ENCODE assay signal across 8 cellular contexts in the genomic region with DNA sequence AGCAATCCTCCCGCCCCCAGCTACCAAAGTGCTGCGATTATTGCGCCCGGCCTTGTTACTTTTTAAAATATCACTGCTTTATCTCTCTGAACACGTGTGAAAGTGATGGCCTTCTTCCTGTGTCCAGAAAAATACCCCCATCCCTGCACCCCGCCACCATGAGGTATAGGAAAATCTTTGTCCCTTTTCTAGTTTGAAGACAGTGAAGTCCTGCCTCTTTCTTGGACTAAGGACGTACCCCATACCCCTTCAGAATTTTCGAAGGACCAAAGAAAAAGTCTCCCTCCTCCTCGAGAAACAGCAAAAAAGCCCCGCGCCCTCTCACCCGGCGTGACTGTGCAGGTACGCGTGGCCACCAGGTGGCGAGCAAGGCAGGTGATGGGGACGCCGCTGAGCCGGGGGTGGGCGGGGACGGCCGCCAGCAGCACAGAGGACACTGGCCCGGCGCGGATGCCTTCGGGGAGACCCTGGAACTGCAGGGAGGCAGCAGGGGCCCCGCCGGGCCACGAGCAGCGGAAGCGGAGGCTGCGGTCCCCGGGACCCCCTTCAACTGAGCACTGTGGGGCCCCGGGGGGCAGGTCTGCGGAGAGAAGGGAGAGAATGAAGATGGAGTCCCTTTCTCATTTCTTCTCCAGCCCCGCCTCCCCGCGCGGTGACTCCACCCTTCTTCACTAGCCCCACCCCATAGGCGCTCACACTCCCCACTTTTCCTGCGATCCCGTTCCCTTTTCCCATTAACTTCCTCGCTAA.
DNase-seq lines count a peak whose midpoint lies in the region; ATAC-seq and TF ChIP-seq lines count a peak whose summit lies in the region.

No MANE protein-coding gene starts in this region.

- H3K4me1 ChIP-seq in OCI-LY1 (ENCODE audit: insufficient read depth, low read length, severe bottlenecking) (peaks cover 10% of the 10 kb centered on the region), mucosa of stomach (ENCODE audit: control insufficient read depth, insufficient read depth, low read length) (peaks cover 8% of the 10 kb centered on the region)

- no peaks in the 10 kb centered on the region for H3K79me2 ChIP-seq in OCI-LY1 (ENCODE audit: insufficient read depth, low read length)

- peak; percentile 64 for TF ChIP-seq CTCF in AG10803 (conservative IDR thresholded peaks at IDR 0.05; ENCODE audit: low read length)
- peak; percentile 90 for TF ChIP-seq CTCF in OCI-LY1 (IDR thresholded peaks at IDR 0.05; ENCODE audit: low read length)

- peak overlapping the region; percentile 80 for H3K4me2 ChIP-seq in OCI-LY1 (ENCODE audit: low read length)

- peak overlapping the region; percentile 38; the same call in 1 of the 2 replicates for H3K9ac ChIP-seq in OCI-LY1 (ENCODE audit: low read length)
- H3K9ac ChIP-seq in mucosa of stomach (ENCODE audit: low read length), result peak overlapping the region; percentile 37

- H3K9me3 ChIP-seq in OCI-LY1 (ENCODE audit: low read length) (no peaks in the 10 kb centered on the region), mucosa of stomach (ENCODE audit: control insufficient read depth, low read length) (no peaks in the 10 kb centered on the region)

- no peaks in the 10 kb centered on the region for H3K36me3 ChIP-seq in OCI-LY1 (ENCODE audit: insufficient read depth, low read length)
- H3K36me3 ChIP-seq in mucosa of stomach (ENCODE audit: control insufficient read depth, insufficient read depth, low read length), result no peaks in the 10 kb centered on the region

- H3F3A ChIP-seq in OCI-LY1 (ENCODE audit: insufficient read depth, low read length), result no peaks in the 10 kb centered on the region

- H3K27me3 ChIP-seq in OCI-LY1 (ENCODE audit: insufficient read depth, low read length) (no peaks in the 10 kb centered on the region), mucosa of stomach (ENCODE audit: control insufficient read depth, insufficient read depth, low read length) (peaks cover 6% of the 10 kb centered on the region)

- peak; percentile 63 for DNase-seq in AG10803 (ENCODE audit: low read depth)
- DNase-seq in activated T-cell treated with anti-CD3 and anti-CD28 coated beads for 4 hours, result peak; percentile 82
- DNase-seq in erythroblast (lab: John Stamatoyannopoulos, UW), result peak; percentile 85 to 91
- DNase-seq in stimulated activated CD8-positive, alpha-beta memory T cell treated with anti-CD3 and anti-CD28 coated beads, Interleukin-4, amount 100 ng/mL, for 24 hours (ENCODE audit: low read depth), result peak; percentile 84

- H3K27ac ChIP-seq in OCI-LY1 (ENCODE audit: low read depth, low read length, poor library complexity, severe bottlenecking), result no peak overlapping the region

- ATAC-seq in GM18907 (IDR thresholded peaks at IDR 0.05; ENCODE audit: unreplicated experiment) (peak; percentile 62), HG03354 (IDR thresholded peaks at IDR 0.05; ENCODE audit: poor library complexity, severe bottlenecking, unreplicated experiment) (peak; percentile 69)

- peak overlapping the region; percentile 68 for H3K4me3 ChIP-seq in AG10803 (ENCODE audit: low read length)
- peak overlapping the region; percentile 68 for H3K4me3 ChIP-seq in OCI-LY1 (ENCODE audit: low read depth, low read length, poor library complexity, severe bottlenecking)
- H3K4me3 ChIP-seq in mucosa of stomach (ENCODE audit: low read length), result peak overlapping the region; percentile 23

- peak overlapping the region; percentile 75; the same call in 1 of the 2 replicates for H2AFZ ChIP-seq in OCI-LY1 (ENCODE audit: low read length)

- no peak for TF ChIP-seq POLR2A in erythroblast (IDR thresholded peaks at IDR 0.05; ENCODE audit: low read length)

- H4K20me1 ChIP-seq in OCI-LY1 (ENCODE audit: insufficient read depth, low read length), result no peaks in the 10 kb centered on the region

- H3K9me2 ChIP-seq in OCI-LY1 (ENCODE audit: low read depth, low read length), result no peaks in the 10 kb centered on the region
